In the genomic region with DNA sequence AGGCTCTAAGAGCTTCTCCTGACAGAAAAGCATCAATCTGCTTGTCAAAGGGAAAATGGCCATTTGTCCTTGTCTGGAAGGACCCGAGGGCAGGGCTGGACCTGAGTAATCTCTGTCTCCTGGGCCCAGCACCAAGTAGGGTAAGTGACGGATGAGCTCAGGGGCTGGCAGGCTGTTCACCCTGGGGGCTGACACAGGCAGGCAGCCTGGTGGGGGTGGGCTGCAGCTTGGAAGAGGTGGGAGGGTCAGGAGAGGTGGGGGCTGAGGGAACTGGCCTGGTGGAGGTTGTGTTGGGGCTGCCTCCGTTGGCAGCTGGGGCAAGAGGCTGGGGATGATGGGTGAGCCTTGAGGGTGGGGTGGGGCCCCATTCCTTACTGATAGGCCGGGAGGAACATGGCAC, we compare ENCODE assay signal across 28 cellular contexts. TPM values are rescaled to one million over a fixed set of nuclear protein-coding genes. Genes with fewer than 3 reads are reported as not detected.
A peak's percentile ranks its signal among the peaks of the same experiment; 100 is the strongest.
DNase-seq lines count a peak whose midpoint lies in the region; ATAC-seq, FAIRE-seq and TF ChIP-seq lines count a peak whose summit lies in the region.
"Had no signal": no experiment of that assay in that cellular context is flagged by ENCODE, and none has a peak within 500 bp of the region (broad histone marks: within the 10 kb centered on the region; RNA-seq: fewer than 3 reads in every experiment).

No MANE protein-coding gene starts in this region.

- WGBS in SK-N-SH (ENCODE audit: low lambda C conversion rate), result 89% methylated on average over 1 of the region's 4 CpGs

- no peaks in the 10 kb centered on the region for H3K79me2 ChIP-seq in SK-N-SH (ENCODE audit: insufficient read depth)

- TF ChIP-seq RAD21 in SK-N-SH (IDR thresholded peaks at IDR 0.05; ENCODE audit: low read length), result no peak

- DNase-seq in SK-N-SH, result peak; percentile 27
- no peak for DNase-seq in bronchial epithelial cell (ENCODE audit: low read depth)
- peak; percentile 27 for DNase-seq in left kidney (ENCODE audit: low read depth, low spot score)
- no peak for DNase-seq in GM13977 (ENCODE audit: low spot score)
- DNase-seq in stimulated activated CD4-positive, alpha-beta T cell treated with anti-CD3 and anti-CD28 coated beads, Interleukin-15, amount 100 ng/mL, for 24 hours, result no peak
- no peak for DNase-seq in superior temporal gyrus (ENCODE audit: extremely low spot score)
- DNase-seq: 8988T; ACHN; Calu3; DMS153; DND-41; Karpas-422; NCI-H1092 treated with DMSO at 0.1 percent for 48 hours; NCI-H1436; NCI-H187; NCI-H2081 treated with DMSO at 0.1 percent for 48 hours; NCI-H2171; NCI-H345; NCI-H510A treated with DMSO at 0.1 percent for 48 hours; NCI-H748 treated with DMSO at 0.1 percent for 48 hours; NK-92 treated with Interleukin-12 subunit alpha and Interleukin-12 subunit beta, amount 100 ng/mL, for 24 hours; PC-3 had no signal

- no peaks in the 10 kb centered on the region for H3K9me3 Mint-ChIP-seq in stimulated activated memory B cell treated with anti-CD40 and anti-IgM and Interleukin-4, amounts not matched to agents 10 μg/mL and 1 μg/mL and 100 μg/mL, for 72 hours

- H3K9me3 ChIP-seq in SK-N-SH, result no peaks in the 10 kb centered on the region
- H3K9me3 ChIP-seq: SJSA1 had no signal

- H3K27me3 Mint-ChIP-seq in stimulated activated memory B cell treated with anti-CD40 and anti-IgM and Interleukin-4, amounts not matched to agents 10 μg/mL and 1 μg/mL and 100 μg/mL, for 72 hours, result peaks cover 11% of the 10 kb centered on the region

- H3K4me1 ChIP-seq in SK-N-SH (ENCODE audit: control insufficient read depth in 1 of 2, insufficient read depth in 2 of 2, low read depth in 1 of 2, low read length in 1 of 2), result no peaks in the 10 kb centered on the region; a peak in 1 of 4 replicates
- H3K4me1 ChIP-seq: SJSA1 had no signal

- no peak overlapping the region for H3K27ac ChIP-seq in SK-N-SH (ENCODE audit: low read depth in 2 of 2, low read length in 1 of 2)
- H3K27ac ChIP-seq: SJSA1 had no signal

- H3K36me3 Mint-ChIP-seq in stimulated activated memory B cell treated with anti-CD40 and anti-IgM and Interleukin-4, amounts not matched to agents 10 μg/mL and 1 μg/mL and 100 μg/mL, for 72 hours, result no peaks in the 10 kb centered on the region

- no peaks in the 10 kb centered on the region for H3K9me2 ChIP-seq in SK-N-SH

- H3K4me1 Mint-ChIP-seq in stimulated activated memory B cell treated with anti-CD40 and anti-IgM and Interleukin-4, amounts not matched to agents 10 μg/mL and 1 μg/mL and 100 μg/mL, for 72 hours, result no peaks in the 10 kb centered on the region

- no peak overlapping the region for H3K27ac Mint-ChIP-seq in stimulated activated memory B cell treated with anti-CD40 and anti-IgM and Interleukin-4, amounts not matched to agents 10 μg/mL and 1 μg/mL and 100 μg/mL, for 72 hours

- FAIRE-seq in bronchial epithelial cell (lab: Jason Lieb, UNC), result peak; percentile 40
- FAIRE-seq: HepG2 had no signal

- H3K36me3 ChIP-seq in SK-N-SH (replicated peaks in 1 of 2; ENCODE audit: control insufficient read depth in 1 of 2, insufficient read depth in 2 of 2, low read length in 1 of 2) (no peaks in the 10 kb centered on the region), bronchial epithelial cell (ENCODE audit: control insufficient read depth, insufficient read depth, low read length) (no peaks in the 10 kb centered on the region)
- H3K36me3 ChIP-seq: SJSA1 had no signal

- no peak for ATAC-seq in SK-N-SH treated with all-trans-retinoic acid at 6 μM for 48 hours
- ATAC-seq in stimulated activated memory B cell treated with anti-CD40 and anti-IgM and Interleukin-4, amounts not matched to agents 10 μg/mL and 1 μg/mL and 100 μg/mL, for 72 hours, result peak; percentile 10
- ATAC-seq: HCT116, HepG2, PC-3, Right ventricle myocardium inferior had no signal

- no peak for TF ChIP-seq EP300 in SK-N-SH (IDR thresholded peaks at IDR 0.05; ENCODE audit: borderline replicate concordance in 1 of 2, low read depth in 1 of 2, low read length in 1 of 2)

- POLR2A ChIA-PET in SK-N-SH (lab: Yijun Ruan, JAX), result no interaction called here

- TF ChIP-seq CTCF in SK-N-SH (IDR thresholded peaks at IDR 0.05) (no peak), bronchial epithelial cell (IDR thresholded peaks at IDR 0.05; ENCODE audit: insufficient read depth, low read length, severe bottlenecking) (no peak), GM13977 (IDR thresholded peaks at IDR 0.05; ENCODE audit: extremely low read depth, insufficient read depth, missing control alignments) (no peak)

- CTCF ChIA-PET in SK-N-SH (lab: Yijun Ruan, JAX), result no interaction called here

- H3K4me2 ChIP-seq in SK-N-SH, result no peak overlapping the region

- H2AFZ ChIP-seq in SK-N-SH (ENCODE audit: low read depth), result no peak overlapping the region

- no peak overlapping the region for H3K4me3 ChIP-seq in SK-N-SH (ENCODE audit: low read depth in 2 of 2, low read length in 1 of 2)
- no peak overlapping the region for H3K4me3 ChIP-seq in bronchial epithelial cell (ENCODE audit: low read depth, low read length)
- H3K4me3 ChIP-seq: SJSA1 had no signal

- in situ Hi-C loops in GM13977 (cut with MboI; ENCODE audit: low pct_unique_long_range_greater_than_20kb, low sequenced_read_pairs, unreplicated experiment), result no loop called here

- no peaks in the 10 kb centered on the region for H4K20me1 ChIP-seq in SK-N-SH (ENCODE audit: insufficient read depth)

- H3F3A ChIP-seq in SK-N-SH (replicated peaks; ENCODE audit: insufficient read depth), result no peaks in the 10 kb centered on the region

- H3K4me3 Mint-ChIP-seq in stimulated activated memory B cell treated with anti-CD40 and anti-IgM and Interleukin-4, amounts not matched to agents 10 μg/mL and 1 μg/mL and 100 μg/mL, for 72 hours, result no peak overlapping the region

- no peak overlapping the region for H3K9ac ChIP-seq in SK-N-SH

- no peaks in the 10 kb centered on the region; the same call in 1 of the 2 replicates for H3K27me3 ChIP-seq in SK-N-SH (ENCODE audit: insufficient read depth)
- H3K27me3 ChIP-seq in bronchial epithelial cell (ENCODE audit: control insufficient read depth, insufficient read depth, low read length), result no peaks in the 10 kb centered on the region

TF ChIP-seq in SK-N-SH, 30 proteins besides CTCF, POLR2A, EP300 and RAD21:
- TF ChIP-seq EZH2phosphoT487 (IDR thresholded peaks at IDR 0.05; ENCODE audit: borderline replicate concordance, low read depth), result no peak
- TF ChIP-seq, protein P1, sequence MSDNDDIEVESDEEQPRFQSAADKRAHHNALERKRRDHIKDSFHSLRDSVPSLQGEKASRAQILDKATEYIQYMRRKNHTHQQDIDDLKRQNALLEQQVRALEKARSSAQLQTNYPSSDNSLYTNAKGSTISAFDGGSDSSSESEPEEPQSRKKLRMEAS (IDR thresholded peaks at IDR 0.05; ENCODE audit: low read depth), result no peak
- no peak for TF ChIP-seq JUND (IDR thresholded peaks at IDR 0.05)
- no peak for TF ChIP-seq SMC3 (IDR thresholded peaks at IDR 0.05; ENCODE audit: low read depth, low read length)
- no peak for TF ChIP-seq NRF1 (IDR thresholded peaks at IDR 0.05; ENCODE audit: low read depth, low read length)
TF ChIP-seq in SK-N-SH: peak in this region for 0.

TF ChIP-seq in SK-N-SH treated with all-trans-retinoic acid at 6 μM for 48 hours, 23 proteins besides CTCF, POLR2A, EP300 and RAD21 (continues in another document):
- TF ChIP-seq ZFP30 (CRISPR knock-in tag; IDR thresholded peaks at IDR 0.05) (no peak), ZNF565 (CRISPR knock-in tag; conservative IDR thresholded peaks at IDR 0.05; ENCODE audit: low read depth) (no peak), PPARA (CRISPR knock-in tag; IDR thresholded peaks at IDR 0.05; ENCODE audit: borderline replicate concordance) (no peak), ARNTL (CRISPR knock-in tag; IDR thresholded peaks at IDR 0.05; ENCODE audit: borderline replicate concordance, low read depth) (no peak)
- TF ChIP-seq, protein P2, sequence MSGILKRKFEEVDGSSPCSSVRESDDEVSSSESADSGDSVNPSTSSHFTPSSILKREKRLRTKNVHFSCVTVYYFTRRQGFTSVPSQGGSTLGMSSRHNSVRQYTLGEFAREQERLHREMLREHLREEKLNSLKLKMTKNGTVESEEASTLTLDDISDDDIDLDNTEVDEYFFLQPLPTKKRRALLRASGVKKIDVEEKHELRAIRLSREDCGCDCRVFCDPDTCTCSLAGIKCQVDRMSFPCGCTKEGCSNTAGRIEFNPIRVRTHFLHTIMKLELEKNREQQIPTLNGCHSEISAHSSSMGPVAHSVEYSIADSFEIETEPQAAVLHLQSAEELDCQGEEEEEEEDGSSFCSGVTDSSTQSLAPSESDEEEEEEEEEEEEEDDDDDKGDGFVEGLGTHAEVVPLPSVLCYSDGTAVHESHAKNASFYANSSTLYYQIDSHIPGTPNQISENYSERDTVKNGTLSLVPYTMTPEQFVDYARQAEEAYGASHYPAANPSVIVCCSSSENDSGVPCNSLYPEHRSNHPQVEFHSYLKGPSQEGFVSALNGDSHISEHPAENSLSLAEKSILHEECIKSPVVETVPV (CRISPR knock-in tag; IDR thresholded peaks at IDR 0.05), result no peak
- TF ChIP-seq, protein P3, sequence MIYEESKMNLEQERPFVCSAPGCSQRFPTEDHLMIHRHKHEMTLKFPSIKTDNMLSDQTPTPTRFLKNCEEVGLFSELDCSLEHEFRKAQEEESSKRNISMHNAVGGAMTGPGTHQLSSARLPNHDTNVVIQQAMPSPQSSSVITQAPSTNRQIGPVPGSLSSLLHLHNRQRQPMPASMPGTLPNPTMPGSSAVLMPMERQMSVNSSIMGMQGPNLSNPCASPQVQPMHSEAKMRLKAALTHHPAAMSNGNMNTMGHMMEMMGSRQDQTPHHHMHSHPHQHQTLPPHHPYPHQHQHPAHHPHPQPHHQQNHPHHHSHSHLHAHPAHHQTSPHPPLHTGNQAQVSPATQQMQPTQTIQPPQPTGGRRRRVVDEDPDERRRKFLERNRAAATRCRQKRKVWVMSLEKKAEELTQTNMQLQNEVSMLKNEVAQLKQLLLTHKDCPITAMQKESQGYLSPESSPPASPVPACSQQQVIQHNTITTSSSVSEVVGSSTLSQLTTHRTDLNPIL (CRISPR knock-in tag; IDR thresholded peaks at IDR 0.05; ENCODE audit: low read depth), result no peak

RNA-seq across cellular contexts. Expression of a gene that starts 42.3 kb away (rescaled TPM):
- polyA plus RNA-seq in SK-N-SH (2012; rRNA removed), result 57.3 and 70.7 TPM in 2 replicates
- polyA plus RNA-seq in SK-N-SH (2012; cell fraction: cytosol; rRNA removed), result 37.8 and 49.9 TPM in 2 replicates
- 71.6 and 125 TPM in 2 replicates for polyA plus RNA-seq in SK-N-SH (2012; cell fraction: nucleus; rRNA removed)
- total RNA-seq in bronchial epithelial cell, result 29.7 and 40.5 TPM in 2 replicates

Comparison
In these comparisons a context has a peak if more than half of its experiments do, and no peak if none do; other contexts are left out.
1. DNase-seq: peak in SK-N-SH (single experiment) and left kidney (single experiment); none in bronchial epithelial cell (single experiment), GM13977 (single experiment), stimulated activated CD4-positive, alpha-beta T cell treated with anti-CD3 and anti-CD28 coated beads, Interleukin-15, amount 100 ng/mL, for 24 hours (single experiment) and superior temporal gyrus (single experiment).